Comparison of ENCODE assay signal across 7 cellular contexts in the genomic region with DNA sequence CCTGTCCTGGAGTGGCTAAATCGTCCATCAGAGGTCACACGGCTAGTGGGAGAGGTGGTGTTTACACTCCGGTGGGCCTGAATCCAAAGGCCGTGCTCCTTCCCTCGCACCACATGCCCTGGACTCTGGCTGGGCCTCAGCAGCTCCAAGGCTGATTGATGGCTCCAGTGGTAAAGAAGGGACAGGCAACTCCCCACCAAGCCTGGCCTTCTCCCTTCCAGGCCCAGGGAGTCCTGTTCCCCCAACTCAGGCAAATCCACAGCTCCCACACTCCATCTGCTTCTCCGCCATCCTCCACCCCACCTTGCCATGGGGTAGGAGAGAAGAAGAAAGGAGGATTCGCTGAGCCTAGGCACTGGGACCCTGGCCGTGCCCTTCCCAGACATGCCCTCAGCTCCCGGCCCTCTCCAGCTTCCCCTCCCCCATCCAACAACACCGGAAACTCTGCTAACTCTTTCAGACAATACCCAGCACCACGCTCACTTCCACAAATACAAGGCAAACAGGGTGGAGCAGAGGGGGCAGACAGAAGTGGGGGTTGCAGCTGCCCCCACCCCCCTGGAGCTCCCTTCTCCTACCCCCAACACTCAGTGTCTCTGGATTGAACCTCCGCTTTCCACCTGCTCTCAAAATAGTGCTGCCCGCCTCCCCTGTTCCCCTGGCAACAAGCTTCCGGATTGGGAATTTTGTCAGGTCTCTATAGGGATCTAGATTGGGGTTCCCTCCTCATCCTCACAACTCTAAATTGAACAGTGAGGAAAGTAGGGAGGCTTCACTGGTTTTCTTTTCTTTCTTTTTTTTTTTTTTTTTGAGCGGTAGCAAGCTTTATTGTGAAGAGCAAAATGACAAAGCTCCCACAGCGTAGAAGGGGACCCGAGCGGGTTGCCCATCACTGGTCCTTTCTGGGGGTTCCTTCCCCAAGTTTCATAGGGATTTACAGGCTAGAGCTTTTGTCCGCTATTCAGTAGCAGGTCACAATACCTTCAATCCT. TPM values are rescaled to one million over a fixed set of nuclear protein-coding genes. Genes with fewer than 3 reads are reported as not detected.
DNase-seq lines count a peak whose midpoint lies in the region; TF ChIP-seq lines count a peak whose summit lies in the region.
"Had no signal": no experiment of that assay in that cellular context is flagged by ENCODE, and none has a peak within 500 bp of the region (broad histone marks: within the 10 kb centered on the region; RNA-seq: fewer than 3 reads in every experiment).

No MANE protein-coding gene starts in this region.

- CTCF ChIA-PET in Calu3 (lab: Charles Lee): interaction anchor here (0.6 to 1.3 kb wide), 4 partner anchors 11 to 264 kb away, joined by 3 to 4 read pairs (median 3); a partner anchor contains a TSS

- H3K27me3 ChIP-seq in MM.1S (replicated peaks; ENCODE audit: insufficient read depth, low read length): no peaks in the 10 kb centered on the region

- H3K36me3 ChIP-seq in MM.1S (replicated peaks; ENCODE audit: insufficient read depth, low read length): peaks cover 41% of the 10 kb centered on the region

- no TSS peak for BruUV-seq in Calu3 (replicated peaks; lab: Mats Ljungman, UMichigan)

- DNase-seq in Calu3: no peak
- no peak for DNase-seq in activated T-helper 2 cell treated with anti-CD3 and anti-CD28 coated beads, Interferon-gamma antibody, Interleukin-2, Interleukin-4, amounts not matched to agents 10 μg/mL and 5 μg/mL and 100 μg/mL, durations not matched to agents 14 hours and 24 hours and 36 hours (ENCODE audit: low spot score)
- DNase-seq in lung microvascular endothelial cell (ENCODE audit: low read depth in 2 of 2): peak; percentile 77 to 79
- no peak for DNase-seq in MM.1S
- DNase-seq in NCI-H1436 treated with DMSO at 0.1 percent for 48 hours (lab: John Stamatoyannopoulos, UW): no peak
- DNase-seq in NCI-H2081 (lab: John Stamatoyannopoulos, UW): no peak

- TF ChIP-seq CTCF in Calu3 (IDR thresholded peaks at IDR 0.05; ENCODE audit: unreplicated experiment) (no peak), MM.1S (IDR thresholded peaks at IDR 0.05; ENCODE audit: low read length) (no peak)

- H3K4me1 Mint-ChIP-seq in Calu3 (ENCODE audit: low read depth, unreplicated experiment): peaks cover 31% of the 10 kb centered on the region
- peaks cover 56% of the 10 kb centered on the region for H3K4me1 Mint-ChIP-seq in activated T-helper 2 cell treated with anti-CD3 and anti-CD28 coated beads, Interferon-gamma antibody, Interleukin-2, Interleukin-4, amounts not matched to agents 10 μg/mL and 5 μg/mL and 100 μg/mL, durations not matched to agents 14 hours and 24 hours and 36 hours (ENCODE audit: low read depth)

- no peaks in the 10 kb centered on the region for H3K9me3 ChIP-seq in MM.1S (replicated peaks; ENCODE audit: insufficient read depth, low read length)

- no peak overlapping the region for H2AFZ ChIP-seq in MM.1S (ENCODE audit: low read length)

- H3K27ac ChIP-seq in MM.1S (ENCODE audit: low read length): no peak overlapping the region
- H3K27ac ChIP-seq: SK-N-MC had no signal

- H3K9ac ChIP-seq in MM.1S (ENCODE audit: low read length): no peak overlapping the region

- H3F3A ChIP-seq in MM.1S (ENCODE audit: insufficient read depth, low read length): peaks cover 15% of the 10 kb centered on the region; the same call in 1 of the 2 replicates

- H3K4me3 ChIP-seq in MM.1S (ENCODE audit: low read length): no peak overlapping the region
- H3K4me3 ChIP-seq: SK-N-MC had no signal

- intact Hi-C loops in Calu3 (cut with micrococcal nuclease; ENCODE audit: unreplicated experiment): no loop called here
- intact Hi-C loops in activated T-helper 2 cell treated with anti-CD3 and anti-CD28 coated beads, Interferon-gamma antibody, Interleukin-2, Interleukin-4, amounts not matched to agents 10 μg/mL and 5 μg/mL and 100 μg/mL, durations not matched to agents 14 hours and 24 hours and 36 hours (cut with micrococcal nuclease): no loop called here

- no peaks in the 10 kb centered on the region for H3K9me2 ChIP-seq in MM.1S (replicated peaks; ENCODE audit: insufficient read depth, low read length)

- no peak overlapping the region for H3K4me2 ChIP-seq in MM.1S (ENCODE audit: low read depth, low read length)

- peak overlapping the region; percentile 7 for H3K27ac Mint-ChIP-seq in Calu3 (ENCODE audit: unreplicated experiment)
- H3K27ac Mint-ChIP-seq in activated T-helper 2 cell treated with anti-CD3 and anti-CD28 coated beads, Interferon-gamma antibody, Interleukin-2, Interleukin-4, amounts not matched to agents 10 μg/mL and 5 μg/mL and 100 μg/mL, durations not matched to agents 14 hours and 24 hours and 36 hours: peak overlapping the region; percentile 84

- no peak overlapping the region for H3K4me3 Mint-ChIP-seq in Calu3 (ENCODE audit: low read depth, unreplicated experiment)
- H3K4me3 Mint-ChIP-seq in activated T-helper 2 cell treated with anti-CD3 and anti-CD28 coated beads, Interferon-gamma antibody, Interleukin-2, Interleukin-4, amounts not matched to agents 10 μg/mL and 5 μg/mL and 100 μg/mL, durations not matched to agents 14 hours and 24 hours and 36 hours (ENCODE audit: low read depth): peak overlapping the region; percentile 40

- no peaks in the 10 kb centered on the region for H3K9me3 Mint-ChIP-seq in Calu3 (ENCODE audit: low read depth, unreplicated experiment)
- no peaks in the 10 kb centered on the region for H3K9me3 Mint-ChIP-seq in activated T-helper 2 cell treated with anti-CD3 and anti-CD28 coated beads, Interferon-gamma antibody, Interleukin-2, Interleukin-4, amounts not matched to agents 10 μg/mL and 5 μg/mL and 100 μg/mL, durations not matched to agents 14 hours and 24 hours and 36 hours

- peaks cover 96% of the 10 kb centered on the region for H3K79me2 ChIP-seq in MM.1S (ENCODE audit: low read length)

- peaks cover 61% of the 10 kb centered on the region for H3K4me1 ChIP-seq in MM.1S (ENCODE audit: low read length)

- no peaks in the 10 kb centered on the region for H3K27me3 Mint-ChIP-seq in Calu3 (ENCODE audit: unreplicated experiment)
- H3K27me3 Mint-ChIP-seq in activated T-helper 2 cell treated with anti-CD3 and anti-CD28 coated beads, Interferon-gamma antibody, Interleukin-2, Interleukin-4, amounts not matched to agents 10 μg/mL and 5 μg/mL and 100 μg/mL, durations not matched to agents 14 hours and 24 hours and 36 hours (ENCODE audit: low read depth): no peaks in the 10 kb centered on the region

- peaks cover 82% of the 10 kb centered on the region for H3K36me3 Mint-ChIP-seq in Calu3 (ENCODE audit: insufficient read depth, unreplicated experiment)
- H3K36me3 Mint-ChIP-seq in activated T-helper 2 cell treated with anti-CD3 and anti-CD28 coated beads, Interferon-gamma antibody, Interleukin-2, Interleukin-4, amounts not matched to agents 10 μg/mL and 5 μg/mL and 100 μg/mL, durations not matched to agents 14 hours and 24 hours and 36 hours (ENCODE audit: low read depth): peaks cover 81% of the 10 kb centered on the region

- H4K20me1 ChIP-seq in MM.1S (ENCODE audit: insufficient read depth, low read length): peaks cover 45% of the 10 kb centered on the region

RNA-seq across cellular contexts. Expression of a gene that starts 10.6 kb away (rescaled TPM):
- total RNA-seq in Calu3 (2022) (69.2 and 97.6 TPM in 2 replicates), lung microvascular endothelial cell (59.3 and 69.4 TPM in 2 replicates)
- 211 and 216 TPM in 2 replicates for total RNA-seq in activated T-helper 2 cell treated with anti-CD3 and anti-CD28 coated beads, Interferon-gamma antibody, Interleukin-2, Interleukin-4, amounts not matched to agents 10 μg/mL and 5 μg/mL and 100 μg/mL, durations not matched to agents 14 hours and 24 hours and 36 hours

RNA-seq across cellular contexts. Expression of a gene that starts 26.3 kb away (rescaled TPM):
- not detected in 2 replicates for total RNA-seq in Calu3 (2022)
- not detected in 2 replicates for total RNA-seq in activated T-helper 2 cell treated with anti-CD3 and anti-CD28 coated beads, Interferon-gamma antibody, Interleukin-2, Interleukin-4, amounts not matched to agents 10 μg/mL and 5 μg/mL and 100 μg/mL, durations not matched to agents 14 hours and 24 hours and 36 hours
- not detected in 2 replicates for total RNA-seq in lung microvascular endothelial cell

RNA-seq across cellular contexts. Expression of a gene that starts 33.5 kb away (rescaled TPM):
- 99.3 and 107 TPM in 2 replicates for total RNA-seq in Calu3 (2022)
- total RNA-seq in activated T-helper 2 cell treated with anti-CD3 and anti-CD28 coated beads, Interferon-gamma antibody, Interleukin-2, Interleukin-4, amounts not matched to agents 10 μg/mL and 5 μg/mL and 100 μg/mL, durations not matched to agents 14 hours and 24 hours and 36 hours: 78.4 and 83.5 TPM in 2 replicates
- 9.4 and 13.5 TPM in 2 replicates for total RNA-seq in lung microvascular endothelial cell

RNA-seq across cellular contexts. Expression of a gene that starts 53.0 kb away (rescaled TPM):
- total RNA-seq in Calu3 (2022): 215 and 246 TPM in 2 replicates
- 227 and 239 TPM in 2 replicates for total RNA-seq in activated T-helper 2 cell treated with anti-CD3 and anti-CD28 coated beads, Interferon-gamma antibody, Interleukin-2, Interleukin-4, amounts not matched to agents 10 μg/mL and 5 μg/mL and 100 μg/mL, durations not matched to agents 14 hours and 24 hours and 36 hours
- total RNA-seq in lung microvascular endothelial cell: 342 and 396 TPM in 2 replicates

RNA-seq across cellular contexts. Expression of a gene that starts 56.6 kb away (rescaled TPM):
- total RNA-seq in Calu3 (2022): 34.4 and 34.7 TPM in 2 replicates
- 20.0 and 27.0 TPM in 2 replicates for total RNA-seq in activated T-helper 2 cell treated with anti-CD3 and anti-CD28 coated beads, Interferon-gamma antibody, Interleukin-2, Interleukin-4, amounts not matched to agents 10 μg/mL and 5 μg/mL and 100 μg/mL, durations not matched to agents 14 hours and 24 hours and 36 hours
- total RNA-seq in lung microvascular endothelial cell: 19.0 and 26.0 TPM in 2 replicates

Comparison
In these comparisons a context has a peak if more than half of its experiments do, and no peak if none do; other contexts are left out.
1. DNase-seq: peak in lung microvascular endothelial cell (2 of 2); none in Calu3 (single experiment), activated T-helper 2 cell treated with anti-CD3 and anti-CD28 coated beads, Interferon-gamma antibody, Interleukin-2, Interleukin-4, amounts not matched to agents 10 μg/mL and 5 μg/mL and 100 μg/mL, durations not matched to agents 14 hours and 24 hours and 36 hours (single experiment), MM.1S (single experiment), NCI-H1436 treated with DMSO at 0.1 percent for 48 hours (single experiment) and NCI-H2081 (0 of 2).